Comparison of ENCODE assay signal across 1 cellular context in the genomic region with DNA sequence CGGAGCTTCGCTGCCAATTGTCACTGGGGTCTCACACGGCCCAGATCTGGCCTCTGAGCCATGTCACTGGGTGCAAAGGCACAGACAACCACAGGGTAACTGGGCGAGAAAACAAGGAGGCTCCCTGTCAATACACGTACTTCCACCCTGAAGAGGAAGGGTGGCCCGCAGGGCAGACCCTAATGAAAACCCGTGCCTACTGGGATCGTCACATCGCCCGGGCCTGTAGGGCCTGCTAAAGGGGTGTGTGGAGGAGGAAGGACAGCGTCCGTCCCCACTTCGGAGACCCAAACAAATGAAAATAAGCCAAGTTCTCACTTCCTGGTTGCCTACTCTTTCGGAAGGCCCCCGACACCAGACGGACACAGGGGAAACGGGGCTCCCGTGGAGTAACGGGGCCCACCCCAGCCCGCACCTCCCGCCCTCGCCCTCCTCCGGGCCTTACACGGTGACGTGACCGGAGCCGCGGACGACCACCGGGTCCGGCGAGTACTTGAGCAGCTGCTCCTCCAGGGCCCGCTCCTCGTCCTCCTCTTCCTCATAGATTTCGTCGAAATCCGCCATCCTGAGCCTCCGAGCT.
TF ChIP-seq lines count a peak whose summit lies in the region.

No MANE protein-coding gene starts in this region.

TF ChIP-seq in HepG2, 621 proteins besides CTCF, POLR2A, EP300 and RAD21 (continued from another document and continues in another):
- TF ChIP-seq NFIC (IDR thresholded peaks at IDR 0.05; ENCODE audit: low read length) = no peak
- TF ChIP-seq ZNF616 (CRISPR knock-in tag; IDR thresholded peaks at IDR 0.05; ENCODE audit: low read depth) = no peak
- no peak for TF ChIP-seq SP140L (CRISPR knock-in tag; IDR thresholded peaks at IDR 0.05; ENCODE audit: borderline replicate concordance)
- peak; percentile 6; the same call in 1 of the 2 replicates for TF ChIP-seq HDAC1 (CRISPR knock-in tag; IDR thresholded peaks at IDR 0.05)
- 0 out of 2 replicates have a peak, but pooled peaks have one; percentile 4 for TF ChIP-seq IRF2 (CRISPR knock-in tag; IDR thresholded peaks at IDR 0.05)
- TF ChIP-seq GPN1 (CRISPR knock-in tag; IDR thresholded peaks at IDR 0.05; ENCODE audit: borderline replicate concordance) = no peak
- TF ChIP-seq CBFB (CRISPR knock-in tag; IDR thresholded peaks at IDR 0.05) = no peak
- TF ChIP-seq, protein P1, sequence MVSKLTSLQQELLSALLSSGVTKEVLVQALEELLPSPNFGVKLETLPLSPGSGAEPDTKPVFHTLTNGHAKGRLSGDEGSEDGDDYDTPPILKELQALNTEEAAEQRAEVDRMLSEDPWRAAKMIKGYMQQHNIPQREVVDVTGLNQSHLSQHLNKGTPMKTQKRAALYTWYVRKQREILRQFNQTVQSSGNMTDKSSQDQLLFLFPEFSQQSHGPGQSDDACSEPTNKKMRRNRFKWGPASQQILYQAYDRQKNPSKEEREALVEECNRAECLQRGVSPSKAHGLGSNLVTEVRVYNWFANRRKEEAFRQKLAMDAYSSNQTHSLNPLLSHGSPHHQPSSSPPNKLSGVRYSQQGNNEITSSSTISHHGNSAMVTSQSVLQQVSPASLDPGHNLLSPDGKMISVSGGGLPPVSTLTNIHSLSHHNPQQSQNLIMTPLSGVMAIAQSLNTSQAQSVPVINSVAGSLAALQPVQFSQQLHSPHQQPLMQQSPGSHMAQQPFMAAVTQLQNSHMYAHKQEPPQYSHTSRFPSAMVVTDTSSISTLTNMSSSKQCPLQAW (CRISPR knock-in tag; IDR thresholded peaks at IDR 0.05) = no peak
- TF ChIP-seq SUZ12 (IDR thresholded peaks at IDR 0.05; ENCODE audit: low read depth, low read length) = no peak
- no peak for TF ChIP-seq NR1H2 (CRISPR knock-in tag; IDR thresholded peaks at IDR 0.05; ENCODE audit: borderline replicate concordance, low read depth)
- peak; percentile 27; the same call in 1 of the 2 replicates for TF ChIP-seq HIVEP1 (CRISPR knock-in tag; IDR thresholded peaks at IDR 0.05)
- no peak for TF ChIP-seq CREM (IDR thresholded peaks at IDR 0.05)
- no peak for TF ChIP-seq CREM (CRISPR knock-in tag; IDR thresholded peaks at IDR 0.05)
- no peak for TF ChIP-seq HMG20B (CRISPR knock-in tag; conservative IDR thresholded peaks at IDR 0.05)
- TF ChIP-seq REL (CRISPR knock-in tag; conservative IDR thresholded peaks at IDR 0.05) = no peak
- 0 out of 2 replicates have a peak, but pooled peaks have one; percentile 14 for TF ChIP-seq NR2C2 (CRISPR knock-in tag; IDR thresholded peaks at IDR 0.05; ENCODE audit: borderline replicate concordance)
- TF ChIP-seq KLF6 (CRISPR knock-in tag; IDR thresholded peaks at IDR 0.05) = no peak
- TF ChIP-seq SIN3B (IDR thresholded peaks at IDR 0.05; ENCODE audit: low read length) = no peak
- 0 out of 2 replicates have a peak, but pooled peaks have one; percentile 38 for TF ChIP-seq ZNF225 (CRISPR knock-in tag; IDR thresholded peaks at IDR 0.05)
- TF ChIP-seq, protein P2, sequence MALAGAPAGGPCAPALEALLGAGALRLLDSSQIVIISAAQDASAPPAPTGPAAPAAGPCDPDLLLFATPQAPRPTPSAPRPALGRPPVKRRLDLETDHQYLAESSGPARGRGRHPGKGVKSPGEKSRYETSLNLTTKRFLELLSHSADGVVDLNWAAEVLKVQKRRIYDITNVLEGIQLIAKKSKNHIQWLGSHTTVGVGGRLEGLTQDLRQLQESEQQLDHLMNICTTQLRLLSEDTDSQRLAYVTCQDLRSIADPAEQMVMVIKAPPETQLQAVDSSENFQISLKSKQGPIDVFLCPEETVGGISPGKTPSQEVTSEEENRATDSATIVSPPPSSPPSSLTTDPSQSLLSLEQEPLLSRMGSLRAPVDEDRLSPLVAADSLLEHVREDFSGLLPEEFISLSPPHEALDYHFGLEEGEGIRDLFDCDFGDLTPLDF (CRISPR knock-in tag; IDR thresholded peaks at IDR 0.05) = no peak; the same call in 1 of the 2 replicates
- no peak for TF ChIP-seq ZNF781 (CRISPR knock-in tag; IDR thresholded peaks at IDR 0.05; ENCODE audit: borderline replicate concordance, not compliant biosample characterization)
- 0 out of 2 replicates have a peak, but pooled peaks have one; percentile 41 for TF ChIP-seq RARG (CRISPR knock-in tag; IDR thresholded peaks at IDR 0.05; ENCODE audit: low read depth)
- TF ChIP-seq ZSCAN31 (CRISPR knock-in tag; IDR thresholded peaks at IDR 0.05; ENCODE audit: low read depth) = peak; percentile 31; the same call in 1 of the 2 replicates
- 0 out of 2 replicates have a peak, but pooled peaks have one; percentile 28 for TF ChIP-seq SNAI1 (CRISPR knock-in tag; IDR thresholded peaks at IDR 0.05; ENCODE audit: borderline replicate concordance)
- no peak for TF ChIP-seq ZNF674 (CRISPR knock-in tag; IDR thresholded peaks at IDR 0.05; ENCODE audit: low read depth)
- no peak for TF ChIP-seq ZNF530 (CRISPR knock-in tag; IDR thresholded peaks at IDR 0.05; ENCODE audit: low read depth)
- 0 out of 2 replicates have a peak, but pooled peaks have one; percentile 41 for TF ChIP-seq ZNF891 (CRISPR knock-in tag; IDR thresholded peaks at IDR 0.05)
- no peak for TF ChIP-seq ZC3H13 (CRISPR knock-in tag; IDR thresholded peaks at IDR 0.05)
- TF ChIP-seq, protein P3, sequence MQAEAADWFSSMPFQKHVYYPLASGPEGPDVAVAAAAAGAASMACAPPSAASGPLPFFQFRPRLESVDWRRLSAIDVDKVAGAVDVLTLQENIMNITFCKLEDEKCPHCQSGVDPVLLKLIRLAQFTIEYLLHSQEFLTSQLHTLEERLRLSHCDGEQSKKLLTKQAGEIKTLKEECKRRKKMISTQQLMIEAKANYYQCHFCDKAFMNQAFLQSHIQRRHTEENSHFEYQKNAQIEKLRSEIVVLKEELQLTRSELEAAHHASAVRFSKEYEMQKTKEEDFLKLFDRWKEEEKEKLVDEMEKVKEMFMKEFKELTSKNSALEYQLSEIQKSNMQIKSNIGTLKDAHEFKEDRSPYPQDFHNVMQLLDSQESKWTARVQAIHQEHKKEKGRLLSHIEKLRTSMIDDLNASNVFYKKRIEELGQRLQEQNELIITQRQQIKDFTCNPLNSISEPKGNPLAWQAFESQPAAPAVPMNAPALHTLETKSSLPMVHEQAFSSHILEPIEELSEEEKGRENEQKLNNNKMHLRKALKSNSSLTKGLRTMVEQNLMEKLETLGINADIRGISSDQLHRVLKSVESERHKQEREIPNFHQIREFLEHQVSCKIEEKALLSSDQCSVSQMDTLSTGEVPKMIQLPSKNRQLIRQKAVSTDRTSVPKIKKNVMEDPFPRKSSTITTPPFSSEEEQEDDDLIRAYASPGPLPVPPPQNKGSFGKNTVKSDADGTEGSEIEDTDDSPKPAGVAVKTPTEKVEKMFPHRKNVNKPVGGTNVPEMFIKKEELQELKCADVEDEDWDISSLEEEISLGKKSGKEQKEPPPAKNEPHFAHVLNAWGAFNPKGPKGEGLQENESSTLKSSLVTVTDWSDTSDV (CRISPR knock-in tag; IDR thresholded peaks at IDR 0.05) = 0 out of 2 replicates have a peak, but pooled peaks have one; percentile 38
- TF ChIP-seq MIXL1 (CRISPR knock-in tag; IDR thresholded peaks at IDR 0.05) = 0 out of 2 replicates have a peak, but pooled peaks have one; percentile 6
- TF ChIP-seq, protein P4, sequence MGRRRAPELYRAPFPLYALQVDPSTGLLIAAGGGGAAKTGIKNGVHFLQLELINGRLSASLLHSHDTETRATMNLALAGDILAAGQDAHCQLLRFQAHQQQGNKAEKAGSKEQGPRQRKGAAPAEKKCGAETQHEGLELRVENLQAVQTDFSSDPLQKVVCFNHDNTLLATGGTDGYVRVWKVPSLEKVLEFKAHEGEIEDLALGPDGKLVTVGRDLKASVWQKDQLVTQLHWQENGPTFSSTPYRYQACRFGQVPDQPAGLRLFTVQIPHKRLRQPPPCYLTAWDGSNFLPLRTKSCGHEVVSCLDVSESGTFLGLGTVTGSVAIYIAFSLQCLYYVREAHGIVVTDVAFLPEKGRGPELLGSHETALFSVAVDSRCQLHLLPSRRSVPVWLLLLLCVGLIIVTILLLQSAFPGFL (CRISPR knock-in tag; IDR thresholded peaks at IDR 0.05) = no peak
- no peak for TF ChIP-seq ZNF577 (CRISPR knock-in tag; IDR thresholded peaks at IDR 0.05; ENCODE audit: borderline replicate concordance, low read depth)
- TF ChIP-seq, protein P5, sequence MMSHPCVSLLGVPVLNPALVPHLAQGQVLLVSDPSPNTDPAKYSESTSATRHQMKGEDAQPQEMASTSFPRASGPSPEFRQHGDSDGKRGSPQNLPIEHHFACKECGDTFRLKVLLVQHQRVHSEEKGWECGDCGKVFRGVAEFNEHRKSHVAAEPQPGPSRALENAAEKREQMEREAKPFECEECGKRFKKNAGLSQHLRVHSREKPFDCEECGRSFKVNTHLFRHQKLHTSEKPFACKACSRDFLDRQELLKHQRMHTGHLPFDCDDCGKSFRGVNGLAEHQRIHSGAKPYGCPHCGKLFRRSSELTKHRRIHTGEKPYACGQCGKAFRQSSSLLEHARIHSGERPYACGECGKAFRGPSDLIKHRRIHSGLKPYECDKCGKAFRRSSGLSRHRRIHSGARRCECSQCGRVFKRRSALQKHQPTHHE (CRISPR knock-in tag; IDR thresholded peaks at IDR 0.05; ENCODE audit: borderline replicate concordance) = no peak
- TF ChIP-seq LCORL (IDR thresholded peaks at IDR 0.05) = no peak
- peak; percentile 59; the same call in 1 of the 2 replicates for TF ChIP-seq LCORL (CRISPR knock-in tag; IDR thresholded peaks at IDR 0.05)
- TF ChIP-seq, protein P6, sequence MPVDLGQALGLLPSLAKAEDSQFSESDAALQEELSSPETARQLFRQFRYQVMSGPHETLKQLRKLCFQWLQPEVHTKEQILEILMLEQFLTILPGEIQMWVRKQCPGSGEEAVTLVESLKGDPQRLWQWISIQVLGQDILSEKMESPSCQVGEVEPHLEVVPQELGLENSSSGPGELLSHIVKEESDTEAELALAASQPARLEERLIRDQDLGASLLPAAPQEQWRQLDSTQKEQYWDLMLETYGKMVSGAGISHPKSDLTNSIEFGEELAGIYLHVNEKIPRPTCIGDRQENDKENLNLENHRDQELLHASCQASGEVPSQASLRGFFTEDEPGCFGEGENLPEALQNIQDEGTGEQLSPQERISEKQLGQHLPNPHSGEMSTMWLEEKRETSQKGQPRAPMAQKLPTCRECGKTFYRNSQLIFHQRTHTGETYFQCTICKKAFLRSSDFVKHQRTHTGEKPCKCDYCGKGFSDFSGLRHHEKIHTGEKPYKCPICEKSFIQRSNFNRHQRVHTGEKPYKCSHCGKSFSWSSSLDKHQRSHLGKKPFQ (CRISPR knock-in tag; IDR thresholded peaks at IDR 0.05; ENCODE audit: insufficient replicate concordance) = peak; percentile 76
- TF ChIP-seq EEA1 (CRISPR knock-in tag; IDR thresholded peaks at IDR 0.05; ENCODE audit: borderline replicate concordance) = peak; percentile 89; the same call in 1 of the 2 replicates
- no peak for TF ChIP-seq ZNF24 (IDR thresholded peaks at IDR 0.05)
- no peak for TF ChIP-seq PRPF4 (IDR thresholded peaks at IDR 0.05; ENCODE audit: low read depth, low read length, poor library complexity, severe bottlenecking)
- 0 out of 2 replicates have a peak, but pooled peaks have one; percentile 10 for TF ChIP-seq MYC (CRISPR knock-in tag; IDR thresholded peaks at IDR 0.05; ENCODE audit: borderline replicate concordance)
- no peak for TF ChIP-seq ZNF550 (CRISPR knock-in tag; IDR thresholded peaks at IDR 0.05; ENCODE audit: borderline replicate concordance)
- TF ChIP-seq, protein P7, sequence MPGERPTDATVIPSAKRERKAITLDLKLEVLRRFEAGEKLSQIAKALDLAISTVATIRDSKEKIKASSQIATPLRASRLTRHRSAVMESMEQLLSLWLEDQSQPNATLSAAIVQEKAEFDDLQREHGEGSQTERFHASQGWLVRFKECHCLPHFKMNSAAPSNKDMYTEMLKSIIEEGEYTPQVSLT (CRISPR knock-in tag; IDR thresholded peaks at IDR 0.05; ENCODE audit: borderline replicate concordance, low read depth) = no peak
- no peak for TF ChIP-seq MIER3 (CRISPR knock-in tag; IDR thresholded peaks at IDR 0.05; ENCODE audit: borderline replicate concordance)
- TF ChIP-seq, protein P8, sequence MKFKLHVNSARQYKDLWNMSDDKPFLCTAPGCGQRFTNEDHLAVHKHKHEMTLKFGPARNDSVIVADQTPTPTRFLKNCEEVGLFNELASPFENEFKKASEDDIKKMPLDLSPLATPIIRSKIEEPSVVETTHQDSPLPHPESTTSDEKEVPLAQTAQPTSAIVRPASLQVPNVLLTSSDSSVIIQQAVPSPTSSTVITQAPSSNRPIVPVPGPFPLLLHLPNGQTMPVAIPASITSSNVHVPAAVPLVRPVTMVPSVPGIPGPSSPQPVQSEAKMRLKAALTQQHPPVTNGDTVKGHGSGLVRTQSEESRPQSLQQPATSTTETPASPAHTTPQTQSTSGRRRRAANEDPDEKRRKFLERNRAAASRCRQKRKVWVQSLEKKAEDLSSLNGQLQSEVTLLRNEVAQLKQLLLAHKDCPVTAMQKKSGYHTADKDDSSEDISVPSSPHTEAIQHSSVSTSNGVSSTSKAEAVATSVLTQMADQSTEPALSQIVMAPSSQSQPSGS (CRISPR knock-in tag; IDR thresholded peaks at IDR 0.05) = no peak
- TF ChIP-seq TMF1 (CRISPR knock-in tag; IDR thresholded peaks at IDR 0.05; ENCODE audit: low read depth) = no peak
- TF ChIP-seq ZBTB7B (CRISPR knock-in tag; IDR thresholded peaks at IDR 0.05) = 0 out of 2 replicates have a peak, but pooled peaks have one; percentile 31
